Comparison of ENCODE assay signal across 8 cellular contexts in the genomic region with DNA sequence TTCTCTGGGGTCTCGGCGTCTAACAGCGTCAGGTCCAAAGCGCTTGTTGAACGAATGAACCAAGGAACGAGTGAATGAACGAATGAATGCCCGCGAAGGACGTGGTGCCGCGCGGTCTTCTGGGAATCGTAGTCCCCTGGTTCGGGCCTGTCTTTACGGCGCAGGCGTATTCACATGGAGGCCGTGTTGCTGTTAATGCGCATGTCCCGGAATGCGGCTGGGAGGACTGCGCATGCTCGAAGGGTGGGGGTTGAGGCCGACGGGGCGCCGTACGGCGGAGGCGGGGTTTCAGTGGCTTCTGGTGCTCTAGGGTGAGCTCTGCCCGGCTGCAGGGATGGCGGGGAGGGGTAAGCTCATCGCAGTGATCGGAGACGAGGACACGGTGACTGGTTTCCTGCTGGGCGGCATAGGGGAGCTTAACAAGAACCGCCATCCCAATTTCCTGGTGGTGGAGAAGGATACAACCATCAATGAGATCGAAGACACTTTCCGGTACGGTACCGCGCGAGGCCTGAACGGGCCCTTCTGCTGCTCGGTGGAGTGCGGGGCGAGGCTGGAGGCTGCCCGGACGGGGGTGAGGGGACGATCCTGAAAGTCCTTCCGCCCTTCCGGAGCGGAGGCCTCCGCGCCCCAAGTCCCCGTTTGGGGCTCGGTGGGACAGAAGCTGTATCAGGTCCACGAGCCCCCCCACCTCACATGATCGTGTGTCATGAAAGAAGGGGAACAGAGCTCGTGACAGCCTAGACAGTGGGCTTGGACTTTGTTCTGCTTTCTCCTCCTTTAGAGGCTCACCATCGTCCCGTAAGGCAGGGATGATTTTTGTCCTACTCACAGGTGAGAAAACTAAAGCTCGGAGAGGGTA. TPM values are rescaled to one million over a fixed set of nuclear protein-coding genes. Genes with fewer than 3 reads are reported as not detected.
A peak's percentile ranks its signal among the peaks of the same experiment; 100 is the strongest.
DNase-seq lines count a peak whose midpoint lies in the region; ATAC-seq, FAIRE-seq and TF ChIP-seq lines count a peak whose summit lies in the region.

A gene with protein sequence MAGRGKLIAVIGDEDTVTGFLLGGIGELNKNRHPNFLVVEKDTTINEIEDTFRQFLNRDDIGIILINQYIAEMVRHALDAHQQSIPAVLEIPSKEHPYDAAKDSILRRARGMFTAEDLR (plus strand): TSS at position 286 of the 862 bp plus-strand sequence. CDS start 49 bp downstream, at position 335.

- no peak for TF ChIP-seq CTCF in psoas muscle (IDR thresholded peaks at IDR 0.05)

- WGBS in psoas muscle, 3 donors, result 0 to 1% (median 1%) methylated on average over 63 to 65 of the region's 65 CpGs

- DNase-seq in NCI-H187 treated with DMSO at 0.1 percent for 48 hours (lab: John Stamatoyannopoulos, UW), result peak; percentile 92
- DNase-seq in anterior cingulate cortex (lab: John Stamatoyannopoulos, UW), result peak; percentile 79 to 97 (median 94)
- DNase-seq in left ventricle myocardium superior, result peak; percentile 99
- peak; percentile 97 to 99 for DNase-seq in psoas muscle
- DNase-seq in urothelium cell line (ENCODE audit: low spot score), result peak; percentile 95

- peak within 1 kb of the TSS; percentile 76 for H3K27ac ChIP-seq in psoas muscle

- H3K36me3 ChIP-seq in psoas muscle (ENCODE audit: insufficient read depth in 1 of 2, low read depth in 1 of 2), result peaks cover 0 to 27% of the 10 kb centered on the region in 2 donors

- no peaks in the 10 kb centered on the region for H3K27me3 ChIP-seq in psoas muscle (ENCODE audit: insufficient read depth in 3 of 3, low read length in 2 of 3)

- no peaks in the 10 kb centered on the region for H3K9me3 ChIP-seq in psoas muscle

- H3K4me3 ChIP-seq in psoas muscle, result peak within 1 kb of the TSS; percentile 79

- FAIRE-seq in urothelium cell line (lab: Jason Lieb, UNC), result peak; percentile 50

- peaks cover 36% of the 10 kb centered on the region for H3K4me1 ChIP-seq in psoas muscle

- intact Hi-C loops in T-helper 2 cell treated with Interferon-gamma antibody and Interleukin-4, amounts not matched to agents 100 ng/mL and 5 ng/mL, for 36 hours (cut with micrococcal nuclease), result loop anchor here (1.0 to 5.0 kb wide), 6 partner anchors 20 to 456 kb away; partner anchors contain the start of genes AHCYL2, CALU, CCDC136 and HILPDA
- intact Hi-C loops in left ventricle myocardium superior (cut with micrococcal nuclease) (no loop called here), psoas muscle (cut with DNase I) (no loop called here)

- ATAC-seq in GM18498 (IDR thresholded peaks at IDR 0.05; ENCODE audit: unreplicated experiment) (peak; percentile 85), HG02938 (IDR thresholded peaks at IDR 0.05; ENCODE audit: unreplicated experiment) (peak; percentile 84), left ventricle myocardium superior (peak; percentile 73), psoas muscle (peak; percentile 44 to 64 (median 48))

RNA-seq across cellular contexts. Expression of the gene that starts here (rescaled TPM):
- 106 and 107 TPM in 2 replicates for total RNA-seq in T-helper 2 cell treated with Interferon-gamma antibody and Interleukin-4, amounts not matched to agents 100 ng/mL and 5 ng/mL, for 36 hours
- total RNA-seq in left ventricle myocardium superior (115 TPM), psoas muscle (100 to 1,000 TPM; 103 to 210 (median 131) TPM)
- 100 to 1,000 TPM; 141 to 156 (median 143) TPM for polyA plus RNA-seq in psoas muscle

Comparison
In these comparisons a context has a peak if more than half of its experiments do, and no peak if none do; other contexts are left out.
1. Peak in every context shown above with its lines: DNase-seq, ATAC-seq, H3K4me3 ChIP-seq and H3K27ac ChIP-seq.